Comparison of ENCODE assay signal across 1 cellular context in genomic region chr1:162248854-162249535, GRCh38.
TF ChIP-seq lines count a peak whose summit lies in the region.

No MANE protein-coding gene starts in this region.

TF ChIP-seq in GM23338, 12 proteins besides CTCF, POLR2A, EP300 and RAD21 (continued from another document):
- TF ChIP-seq ZNF462 (CRISPR knock-in tag; IDR thresholded peaks at IDR 0.05), result peak; percentile 92
